ENCODE assay signal across 21 cellular contexts in genomic region chr4:3746701-3747581, GRCh38. TPM values are rescaled to one million over a fixed set of nuclear protein-coding genes. Genes with fewer than 3 reads are reported as not detected.
DNase-seq lines count a peak whose midpoint lies in the region; ATAC-seq and TF ChIP-seq lines count a peak whose summit lies in the region.
"Had no signal": no experiment of that assay in that cellular context is flagged by ENCODE, and none has a peak within 500 bp of the region (broad histone marks: within the 10 kb centered on the region; RNA-seq: fewer than 3 reads in every experiment).

No MANE protein-coding gene starts in this region.

- no peak overlapping the region for H3K4me3 ChIP-seq in left ventricle myocardium inferior
- H3K4me3 ChIP-seq in fibroblast of villous mesenchyme (ENCODE audit: low read depth, low read length) = no peak overlapping the region
- H3K4me3 ChIP-seq in tibial artery = no peak overlapping the region
- H3K4me3 ChIP-seq: HAP-1 had no signal

- no peak for DNase-seq in left ventricle myocardium superior
- DNase-seq in left ventricle myocardium inferior = no peak
- peak; percentile 57 for DNase-seq in RPMI7951 (ENCODE audit: low read depth)
- DNase-seq in fibroblast of villous mesenchyme (ENCODE audit: low read depth) = peak; percentile 27
- peak in 1 of 2 donors; percentile 91 for DNase-seq in tibial artery
- DNase-seq in RWPE1 (ENCODE audit: low spot score) = no peak
- DNase-seq in NCI-H146 (lab: John Stamatoyannopoulos, UW) = no peak
- DNase-seq: activated CD4-positive, CD25-positive, alpha-beta regulatory T cell treated with anti-CD3 and anti-CD28 coated beads, Interleukin-2, amount 50 U/mL, for 72 hours; central memory CD4-positive, alpha-beta T cell; DMS 273 treated with DMSO at 0.1 percent for 48 hours; NCI-H1694; NCI-H446; retina; small intestine; stimulated activated naive CD4-positive, alpha-beta T cell treated with Interleukin-2 at 50 U/mL for 16 hours had no signal

- ATAC-seq in left ventricle myocardium superior = peak; percentile 60
- no peak for ATAC-seq in GM19397 (IDR thresholded peaks at IDR 0.05; ENCODE audit: unreplicated experiment)
- ATAC-seq: activated T-cell treated with anti-CD3 and anti-CD28 coated beads, Interleukin-2, amount 50 U/mL, for 72 hours had no signal

- H3K4me1 ChIP-seq in left ventricle myocardium inferior = peaks cover 15% of the 10 kb centered on the region
- H3K4me1 ChIP-seq in tibial artery = peaks cover 0 to 54% (median 25%) of the 10 kb centered on the region in 4 donors
- H3K4me1 ChIP-seq: HAP-1 had no signal

- H3K36me3 ChIP-seq in left ventricle myocardium inferior (no peaks in the 10 kb centered on the region), tibial artery (no peaks in the 10 kb centered on the region)
- H3K36me3 ChIP-seq: HAP-1 had no signal

- POLR2A ChIA-PET in RWPE1 (lab: Yijun Ruan, JAX; ENCODE audit: low non-redundant PET) = no interaction called here

- TF ChIP-seq CTCF in left ventricle myocardium inferior (IDR thresholded peaks at IDR 0.05; ENCODE audit: borderline replicate concordance) (no peak), fibroblast of villous mesenchyme (IDR thresholded peaks at IDR 0.05; ENCODE audit: insufficient read depth, low read depth, low read length) (no peak), tibial artery (IDR thresholded peaks at IDR 0.05) (peak in 1 of 2 experiments; percentile 7), RWPE1 (conservative IDR thresholded peaks at IDR 0.05; ENCODE audit: low read depth) (no peak)

- H3K27me3 ChIP-seq in left ventricle myocardium inferior (ENCODE audit: low read depth) (peaks cover 84% of the 10 kb centered on the region), tibial artery (peaks cover 0 to 27% of the 10 kb centered on the region in 2 donors)

- no peak overlapping the region for H3K27ac ChIP-seq in left ventricle myocardium inferior (replicated peaks)
- peak overlapping the region; percentile 75 to 82 for H3K27ac ChIP-seq in tibial artery
- H3K27ac ChIP-seq in RWPE1 = no peak overlapping the region
- H3K27ac ChIP-seq: parathyroid adenoma had no signal

- intact Hi-C loops in left ventricle myocardium superior (cut with micrococcal nuclease) = no loop called here
- intact Hi-C loops in left ventricle myocardium inferior (cut with micrococcal nuclease) = no loop called here
- intact Hi-C loops in tibial artery (cut with DNase I; ENCODE audit: low total_unique reads) = no loop called here

- H3K9me3 ChIP-seq in left ventricle myocardium inferior (replicated peaks) (peaks cover 10% of the 10 kb centered on the region), tibial artery (peaks cover 0 to 7% (median 0%) of the 10 kb centered on the region in 3 donors)
- H3K9me3 ChIP-seq: HAP-1 had no signal

- CTCF ChIA-PET in RWPE1 (lab: Yijun Ruan, JAX) = no interaction called here

RNA-seq across cellular contexts. Expression of gene ADRA2C, which starts 19.2 kb away (rescaled TPM):
- 5.9 TPM for total RNA-seq in left ventricle myocardium superior
- 4.5 TPM for total RNA-seq in left ventricle myocardium inferior
- 0.24 and 0.49 TPM in 2 replicates for total RNA-seq in RPMI7951 (2014; rRNA removed; shearing (Covaris generic))
- total RNA-seq in fibroblast of villous mesenchyme = 2.2 and 6.8 TPM in 2 replicates
- total RNA-seq: activated T-cell treated with anti-CD3 and anti-CD28 coated beads, Interleukin-2, amount 50 U/mL, for 72 hours; CD4-positive, alpha-beta T cell; mononuclear cell had no signal

Comparison
In these comparisons a context has a peak if more than half of its experiments do, and no peak if none do; other contexts are left out.
1. DNase-seq: peak in RPMI7951 (single experiment) and fibroblast of villous mesenchyme (single experiment); none in left ventricle myocardium superior (single experiment), left ventricle myocardium inferior (single experiment), RWPE1 (single experiment) and NCI-H146 (single experiment).
2. H3K27ac ChIP-seq: peak in tibial artery (2 of 2); none in left ventricle myocardium inferior (single experiment) and RWPE1 (single experiment).